In genomic region chr2:197641666-197642065, GRCh38 we compare ENCODE assay signal across 33 cellular contexts. TPM values are rescaled to one million over a fixed set of nuclear protein-coding genes. Genes with fewer than 3 reads are reported as not detected.
"Had no signal": no experiment of that assay in that cellular context is flagged by ENCODE, and none has a peak within 500 bp of the region (broad histone marks: within the 10 kb centered on the region; RNA-seq: fewer than 3 reads in every experiment).

No MANE protein-coding gene starts in this region.

- H3K27ac ChIP-seq: breast epithelium, SJCRH30, SK-N-MC, VCaP had no signal

- H3K9me3 Mint-ChIP-seq: activated CD4-positive, alpha-beta memory T cell treated with anti-CD3 and anti-CD28 coated beads, Interleukin-2, amount 10 ng/mL, durations not matched to agents 7 days and 5 days; activated naive CD8-positive, alpha-beta T cell treated with anti-CD3 and anti-CD28 coated beads for 36 hours had no signal

- FAIRE-seq: K562 had no signal

- H3K4me3 ChIP-seq: breast epithelium, K562, SJCRH30, SK-N-MC had no signal

- DNase-seq: activated CD4-positive, alpha-beta memory T cell treated with anti-CD3 and anti-CD28 coated beads, Interleukin-2, amount 10 ng/mL, durations not matched to agents 7 days and 5 days; activated CD4-positive, alpha-beta T cell treated with anti-CD3 and anti-CD28 coated beads for 1 hour; activated CD4-positive, alpha-beta T cell treated with anti-CD3 and anti-CD28 coated beads for 48 hours; activated CD4-positive, CD25-positive, alpha-beta regulatory T cell; activated CD8-positive, alpha-beta memory T cell treated with anti-CD3 and anti-CD28 coated beads for 24 hours; activated CD8-positive, alpha-beta memory T cell treated with anti-CD3 and anti-CD28 coated beads, Interleukin-2, amount 10 ng/mL, durations not matched to agents 7 days and 5 days; activated CD8-positive, alpha-beta memory T cell treated with anti-CD3 and anti-CD28 coated beads, Interleukin-2, amount 50 U/mL, for 48 hours; activated effector memory CD4-positive, alpha-beta T cell treated with anti-CD3 and anti-CD28 coated beads, Interleukin-2, amount 50 U/mL, for 16 hours; activated naive CD4-positive, alpha-beta T cell; activated naive CD4-positive, alpha-beta T cell treated with anti-CD3 and anti-CD28 coated beads, Interleukin-2, amount 50 U/mL, for 16 hours; activated naive CD8-positive, alpha-beta T cell treated with anti-CD3 and anti-CD28 coated beads for 36 hours; activated T-cell treated with anti-CD3 and anti-CD28 coated beads, Interleukin-2, amount 50 U/mL, for 48 hours; amniotic stem cell; aorta; NCI-H1105 treated with DMSO at 0.1 percent for 48 hours; NCI-H1436; NCI-H1694; NCI-H1930; NCI-H2081 treated with DMSO at 0.1 percent for 48 hours; NCI-H226; NCI-H446 treated with DMSO at 0.1 percent for 48 hours; NCI-H524 treated with DMSO at 0.1 percent for 48 hours; SHP77; SJCRH30; T1000 had no signal

- H3K4me1 ChIP-seq: breast epithelium, SJCRH30 had no signal

- ATAC-seq: activated CD8-positive, alpha-beta memory T cell treated with anti-CD3 and anti-CD28 coated beads, Interleukin-2, amount 10 ng/mL, durations not matched to agents 7 days and 5 days; K562; Panc1 had no signal

- H3K36me3 ChIP-seq: breast epithelium, SJCRH30 had no signal

- H3K27ac Mint-ChIP-seq: activated CD4-positive, alpha-beta memory T cell treated with anti-CD3 and anti-CD28 coated beads, Interleukin-2, amount 10 ng/mL, durations not matched to agents 7 days and 5 days; activated CD8-positive, alpha-beta memory T cell treated with anti-CD3 and anti-CD28 coated beads, Interleukin-2, amount 10 ng/mL, durations not matched to agents 7 days and 5 days; activated naive CD8-positive, alpha-beta T cell treated with anti-CD3 and anti-CD28 coated beads for 36 hours had no signal

- H3K27me3 ChIP-seq: breast epithelium, SJCRH30 had no signal

- H3K9me3 ChIP-seq: breast epithelium, SJCRH30 had no signal

- H3K36me3 Mint-ChIP-seq: activated CD8-positive, alpha-beta memory T cell treated with anti-CD3 and anti-CD28 coated beads, Interleukin-2, amount 10 ng/mL, durations not matched to agents 7 days and 5 days; activated naive CD8-positive, alpha-beta T cell treated with anti-CD3 and anti-CD28 coated beads for 36 hours had no signal

- H3K4me1 Mint-ChIP-seq: activated CD4-positive, alpha-beta memory T cell treated with anti-CD3 and anti-CD28 coated beads, Interleukin-2, amount 10 ng/mL, durations not matched to agents 7 days and 5 days; activated naive CD8-positive, alpha-beta T cell treated with anti-CD3 and anti-CD28 coated beads for 36 hours had no signal

- H3K4me3 Mint-ChIP-seq: activated CD4-positive, alpha-beta memory T cell treated with anti-CD3 and anti-CD28 coated beads, Interleukin-2, amount 10 ng/mL, durations not matched to agents 7 days and 5 days had no signal

RNA-seq across cellular contexts. Expression of gene RFTN2, which starts 33.7 kb away (rescaled TPM):
- total RNA-seq: activated CD4-positive, alpha-beta memory T cell treated with anti-CD3 and anti-CD28 coated beads, Interleukin-2, amount 10 ng/mL, durations not matched to agents 7 days and 5 days; activated CD8-positive, alpha-beta memory T cell treated with anti-CD3 and anti-CD28 coated beads, Interleukin-2, amount 10 ng/mL, durations not matched to agents 7 days and 5 days; activated naive CD8-positive, alpha-beta T cell treated with anti-CD3 and anti-CD28 coated beads for 36 hours; MCF 10A; T-helper 1 cell treated with Interleukin-12 subunit alpha and Interleukin-12 subunit beta and Interleukin-4 antibody, amounts not matched to agents 30 ng/mL and 1 ng/mL, for 36 hours; T-helper 2 cell treated with Interferon-gamma antibody and Interleukin-4, amounts not matched to agents 100 ng/mL and 5 ng/mL, for 36 hours had no signal
